20 cellular contexts compared by ENCODE assay signal in the genomic region with DNA sequence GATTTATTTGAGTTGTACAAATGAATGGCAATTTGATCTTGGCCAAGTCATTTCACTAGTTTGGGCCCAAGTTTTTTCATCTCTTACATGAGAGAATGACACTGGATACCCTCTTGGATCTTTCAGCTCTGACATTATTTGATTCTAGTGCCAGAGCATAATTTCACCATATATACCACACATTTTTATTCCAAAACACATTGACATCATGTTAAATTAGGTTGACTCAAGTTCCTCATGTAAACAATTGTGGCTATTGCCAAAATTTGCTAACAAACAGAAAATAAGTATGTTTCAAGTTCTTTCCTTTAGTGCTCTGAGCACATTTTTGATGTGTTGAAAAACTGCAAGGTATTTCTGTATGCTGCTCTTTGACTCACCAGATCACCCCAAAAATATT.
DNase-seq lines count a peak whose midpoint lies in the region; TF ChIP-seq lines count a peak whose summit lies in the region.
"Had no signal": no experiment of that assay in that cellular context is flagged by ENCODE, and none has a peak within 500 bp of the region (broad histone marks: within the 10 kb centered on the region; RNA-seq: fewer than 3 reads in every experiment).

No MANE protein-coding gene starts in this region.

- H3K36me3 Mint-ChIP-seq in Calu3 (ENCODE audit: insufficient read depth, unreplicated experiment): no peaks in the 10 kb centered on the region
- H3K36me3 Mint-ChIP-seq: CD14-positive monocyte; CD8-positive, alpha-beta memory T cell had no signal

- H3K27me3 ChIP-seq in cardiac muscle cell (no peaks in the 10 kb centered on the region), right atrium auricular region (no peaks in the 10 kb centered on the region), adipocyte (replicated peaks; ENCODE audit: control insufficient read depth, insufficient read depth, low read length) (no peaks in the 10 kb centered on the region), hepatocyte (no peaks in the 10 kb centered on the region), breast epithelium (no peaks in the 10 kb centered on the region)
- H3K27me3 ChIP-seq: BE2C; BLaER1 treated with 17β-estradiol and CSF1 and Interleukin-3, amounts not matched to agents 10 nM and 100 nM had no signal

- intact Hi-C loops in Calu3 (cut with micrococcal nuclease; ENCODE audit: unreplicated experiment) (no loop called here), breast epithelium (cut with DNase I; ENCODE audit: low total_unique reads) (loop anchor here (5.0 kb wide), 1 partner anchor 787 kb away; no protein-coding TSS in a partner anchor)

- H3K27ac Mint-ChIP-seq in Calu3 (ENCODE audit: unreplicated experiment): no peak overlapping the region
- H3K27ac Mint-ChIP-seq: CD14-positive monocyte; CD4-positive, alpha-beta T cell; CD8-positive, alpha-beta memory T cell had no signal

- TF ChIP-seq CTCF in cardiac muscle cell (IDR thresholded peaks at IDR 0.05; ENCODE audit: low read depth, low read length) (no peak), right atrium auricular region (IDR thresholded peaks at IDR 0.05) (no peak), hepatocyte (IDR thresholded peaks at IDR 0.05; ENCODE audit: poor library complexity) (no peak), Calu3 (IDR thresholded peaks at IDR 0.05; ENCODE audit: unreplicated experiment) (no peak), breast epithelium (IDR thresholded peaks at IDR 0.05) (no peak)

- no TSS peak for BruUV-seq in Calu3 (replicated peaks; lab: Mats Ljungman, UMichigan)

- H3K9me3 ChIP-seq in cardiac muscle cell (ENCODE audit: low read depth) (no peaks in the 10 kb centered on the region), right atrium auricular region (no peaks in the 10 kb centered on the region), adipocyte (ENCODE audit: control insufficient read depth, low read length) (peaks cover 3% of the 10 kb centered on the region), hepatocyte (ENCODE audit: low read depth) (no peaks in the 10 kb centered on the region), breast epithelium (no peaks in the 10 kb centered on the region)
- H3K9me3 ChIP-seq: A549, BE2C, HAP-1 had no signal

- H3K4me1 ChIP-seq in cardiac muscle cell (ENCODE audit: low read depth) (peaks cover 19% of the 10 kb centered on the region), right atrium auricular region (peaks cover 0 to 14% of the 10 kb centered on the region in 2 donors), adipocyte (ENCODE audit: control insufficient read depth, insufficient read depth, low read length) (peaks cover 5% of the 10 kb centered on the region), hepatocyte (ENCODE audit: insufficient read depth) (peaks cover 10% of the 10 kb centered on the region), breast epithelium (no peaks in the 10 kb centered on the region)
- H3K4me1 ChIP-seq: A549; BLaER1 treated with 17β-estradiol and CSF1 and Interleukin-3, amounts not matched to agents 10 nM and 100 nM; HAP-1 had no signal

- no peaks in the 10 kb centered on the region for H3K27me3 Mint-ChIP-seq in Calu3 (ENCODE audit: unreplicated experiment)
- H3K27me3 Mint-ChIP-seq: CD4-positive, alpha-beta T cell; CD8-positive, alpha-beta memory T cell had no signal

- no peak overlapping the region for H2AFZ ChIP-seq in hepatocyte

- H3K79me2 ChIP-seq in hepatocyte: no peaks in the 10 kb centered on the region

- CTCF ChIA-PET in Calu3 (lab: Charles Lee): no interaction called here

- H3K4me3 ChIP-seq in cardiac muscle cell: no peak overlapping the region
- no peak overlapping the region for H3K4me3 ChIP-seq in right atrium auricular region
- H3K4me3 ChIP-seq in adipocyte (ENCODE audit: low read length): no peak overlapping the region
- H3K4me3 ChIP-seq in hepatocyte: no peak overlapping the region
- no peak overlapping the region for H3K4me3 ChIP-seq in breast epithelium
- H3K4me3 ChIP-seq: A549; BLaER1 treated with 17β-estradiol and CSF1 and Interleukin-3, amounts not matched to agents 10 nM and 100 nM; HAP-1 had no signal

- no peak overlapping the region for H3K4me3 Mint-ChIP-seq in Calu3 (ENCODE audit: low read depth, unreplicated experiment)
- H3K4me3 Mint-ChIP-seq: CD14-positive monocyte; CD4-positive, alpha-beta T cell; CD8-positive, alpha-beta memory T cell had no signal

- TF ChIP-seq POLR2A in breast epithelium (IDR thresholded peaks at IDR 0.05): no peak

- no peaks in the 10 kb centered on the region for H3K4me1 Mint-ChIP-seq in Calu3 (ENCODE audit: low read depth, unreplicated experiment)
- H3K4me1 Mint-ChIP-seq: CD14-positive monocyte; CD8-positive, alpha-beta memory T cell had no signal

- DNase-seq in cardiac muscle cell (ENCODE audit: low read depth in 1 of 2, low spot score in 1 of 2) (no peak), right atrium auricular region (ENCODE audit: low spot score) (no peak), adipocyte (ENCODE audit: low read depth) (peak; percentile 12), hepatocyte (ENCODE audit: low spot score) (no peak), Calu3 (no peak), DMS53 treated with DMSO at 0.1 percent for 48 hours (lab: John Stamatoyannopoulos, UW; ENCODE audit: unreplicated experiment) (no peak), breast epithelium (ENCODE audit: low spot score in 2 of 2) (no peak)
- DNase-seq: 8988T; ACHN; AML-193; BE2C; CD4-positive, alpha-beta T cell; CD8-positive, alpha-beta memory T cell; DMS53; DND-41; GOT3 had no signal

- H3K9ac ChIP-seq in adipocyte (ENCODE audit: low read length): no peak overlapping the region
- H3K9ac ChIP-seq: BLaER1 treated with 17β-estradiol and CSF1 and Interleukin-3, amounts not matched to agents 10 nM and 100 nM had no signal

- H3K36me3 ChIP-seq in cardiac muscle cell (no peaks in the 10 kb centered on the region), right atrium auricular region (no peaks in the 10 kb centered on the region), adipocyte (ENCODE audit: control insufficient read depth, insufficient read depth, low read length, severe bottlenecking) (no peaks in the 10 kb centered on the region), hepatocyte (replicated peaks; ENCODE audit: insufficient read depth, low read depth) (no peaks in the 10 kb centered on the region), breast epithelium (no peaks in the 10 kb centered on the region)
- H3K36me3 ChIP-seq: BE2C; BLaER1 treated with 17β-estradiol and CSF1 and Interleukin-3, amounts not matched to agents 10 nM and 100 nM; HAP-1 had no signal

- H3K27ac ChIP-seq in cardiac muscle cell (peak overlapping the region; percentile 89), right atrium auricular region (no peak overlapping the region), hepatocyte (peak overlapping the region; percentile 35), breast epithelium (no peak overlapping the region)
- H3K27ac ChIP-seq: A549; BLaER1 treated with 17β-estradiol and CSF1 and Interleukin-3, amounts not matched to agents 10 nM and 100 nM had no signal

- H3K9me3 Mint-ChIP-seq in Calu3 (ENCODE audit: low read depth, unreplicated experiment): peaks cover 3% of the 10 kb centered on the region

- no peak overlapping the region for H3K4me2 ChIP-seq in hepatocyte
- H3K4me2 ChIP-seq: A549; BLaER1 treated with 17β-estradiol and CSF1 and Interleukin-3, amounts not matched to agents 10 nM and 100 nM had no signal

- no peaks in the 10 kb centered on the region for H3K9me2 ChIP-seq in hepatocyte (replicated peaks; ENCODE audit: insufficient read depth)

- no peaks in the 10 kb centered on the region for H4K20me1 ChIP-seq in hepatocyte (ENCODE audit: insufficient read depth, poor library complexity, severe bottlenecking)
- H4K20me1 ChIP-seq: BLaER1 treated with 17β-estradiol and CSF1 and Interleukin-3, amounts not matched to agents 10 nM and 100 nM had no signal

Comparison
In these comparisons a context has a peak if more than half of its experiments do, and no peak if none do; other contexts are left out.
1. H3K27ac ChIP-seq: peak in cardiac muscle cell (single experiment) and hepatocyte (single experiment); none in right atrium auricular region (0 of 2) and breast epithelium (0 of 2).